Comparison of ENCODE assay signal across 16 cellular contexts in genomic region chr3:15645246-15645645, GRCh38. TPM values are rescaled to one million over a fixed set of nuclear protein-coding genes. Genes with fewer than 3 reads are reported as not detected.
DNase-seq lines count a peak whose midpoint lies in the region; ATAC-seq and TF ChIP-seq lines count a peak whose summit lies in the region.
"Had no signal": no experiment of that assay in that cellular context is flagged by ENCODE, and none has a peak within 500 bp of the region (broad histone marks: within the 10 kb centered on the region; RNA-seq: fewer than 3 reads in every experiment).

No MANE protein-coding gene starts in this region.

- DNase-seq in SJCRH30 (no peak), foreskin keratinocyte (no peak), gastrocnemius medialis (no peak), activated gamma-delta T cell (lab: John Stamatoyannopoulos, UW) (no peak), NCI-H748 (lab: John Stamatoyannopoulos, UW; ENCODE audit: unreplicated experiment) (no peak)
- DNase-seq: activated B cell treated with CpG ODN at 0.5 μM for 24 hours; activated effector memory CD4-positive, alpha-beta T cell treated with Interleukin-2 at 50 U/mL for 16 hours; CD8-positive, alpha-beta memory T cell; left ventricle myocardium inferior; NCI-H146; posterior cingulate gyrus; Right ventricle myocardium superior; stimulated activated naive B cell treated with anti-CD40 and anti-IgM and Interleukin-4, amounts not matched to agents 10 μg/mL and 1 μg/mL and 100 μg/mL, for 72 hours had no signal

- no peak overlapping the region for H3K4me3 ChIP-seq in ACC112 (ENCODE audit: low read depth, low read length)
- no peak overlapping the region for H3K4me3 ChIP-seq in SJCRH30
- H3K4me3 ChIP-seq in gastrocnemius medialis, result no peak overlapping the region
- H3K4me3 ChIP-seq: left ventricle myocardium inferior had no signal

- H3K36me3 ChIP-seq in ACC112 (ENCODE audit: insufficient read depth, low read length) (0 out of 2 replicates have a peak, but pooled peaks cover 3% of the 10 kb centered on the region), SJCRH30 (no peaks in the 10 kb centered on the region), gastrocnemius medialis (peaks cover 0 to 3% of the 10 kb centered on the region in 2 donors)

- no peak for TF ChIP-seq POLR2A in gastrocnemius medialis (IDR thresholded peaks at IDR 0.05)

- in situ Hi-C loops in gastrocnemius medialis (cut with MboI; ENCODE audit: low sequenced_read_pairs in 4 of 4), result loop anchor here (25.0 kb wide), 2 partner anchors 392 to 592 kb away; no protein-coding TSS in a partner anchor

- TF ChIP-seq CTCF in foreskin keratinocyte (conservative IDR thresholded peaks at IDR 0.05) (no peak), gastrocnemius medialis (IDR thresholded peaks at IDR 0.05 in 4 of 5, conservative IDR thresholded peaks at IDR 0.05 in 1 of 5) (no peak)

- intact Hi-C loops in gastrocnemius medialis (cut with DNase I; ENCODE audit: low total_unique reads), result no loop called here

- ATAC-seq in foreskin keratinocyte (no peak), gastrocnemius medialis (no peak), HG03159 (IDR thresholded peaks at IDR 0.05; ENCODE audit: unreplicated experiment) (no peak), GM21528 (IDR thresholded peaks at IDR 0.05; ENCODE audit: low FRiP score, unreplicated experiment) (no peak)
- ATAC-seq: stimulated activated naive B cell treated with anti-CD40 and anti-IgM and Interleukin-4, amounts not matched to agents 10 μg/mL and 1 μg/mL and 100 μg/mL, for 72 hours had no signal

- no peaks in the 10 kb centered on the region for H3K79me2 ChIP-seq in ACC112 (ENCODE audit: control insufficient read depth, insufficient read depth, low read length, unreplicated experiment)

- H3K27ac ChIP-seq in ACC112 (ENCODE audit: low read depth, low read length) (peak overlapping the region; percentile 100), SJCRH30 (peak overlapping the region; percentile 89), foreskin keratinocyte (peak overlapping the region; percentile 54), gastrocnemius medialis (peak overlapping the region; percentile 74 to 80 (median 78))

- H3K4me1 ChIP-seq in ACC112 (ENCODE audit: control insufficient read depth, insufficient read depth, low read length, unreplicated experiment) (peaks cover 36% of the 10 kb centered on the region), SJCRH30 (peaks cover 35% of the 10 kb centered on the region), foreskin keratinocyte (peaks cover 32% of the 10 kb centered on the region), gastrocnemius medialis (peaks cover 32 to 37% of the 10 kb centered on the region in 2 donors)

- H3K9me3 ChIP-seq in SJCRH30 (replicated peaks), result no peaks in the 10 kb centered on the region
- H3K9me3 ChIP-seq in gastrocnemius medialis, result no peaks in the 10 kb centered on the region
- H3K9me3 ChIP-seq: left ventricle myocardium inferior had no signal

- no peak overlapping the region for H2AFZ ChIP-seq in ACC112 (ENCODE audit: low read length, unreplicated experiment)

- no peaks in the 10 kb centered on the region for H3K27me3 ChIP-seq in ACC112 (ENCODE audit: insufficient read depth, low read length)
- H3K27me3 ChIP-seq in SJCRH30, result no peaks in the 10 kb centered on the region
- no peaks in the 10 kb centered on the region for H3K27me3 ChIP-seq in foreskin keratinocyte
- no peaks in the 10 kb centered on the region for H3K27me3 ChIP-seq in gastrocnemius medialis

RNA-seq across cellular contexts. Expression of gene BTD, which starts 43.7 kb away (rescaled TPM):
- total RNA-seq in SJCRH30 (2014; rRNA removed; shearing (Covaris generic)), result 6.6 and 8.0 TPM in 2 replicates
- total RNA-seq in foreskin keratinocyte (5.0 and 10.9 TPM in 2 replicates), gastrocnemius medialis (10 to 100 TPM; 15.1 to 39.7 (median 26.0) TPM)
- polyA plus RNA-seq in foreskin keratinocyte, result 4.6 and 8.4 TPM in 2 replicates

RNA-seq across cellular contexts. Expression of gene HACL1, which starts 43.9 kb away (rescaled TPM):
- total RNA-seq in SJCRH30 (2014; rRNA removed; shearing (Covaris generic)), result 23.0 and 25.0 TPM in 2 replicates
- total RNA-seq in foreskin keratinocyte (16.3 and 18.4 TPM in 2 replicates), gastrocnemius medialis (10 to 100 TPM; 23.5 to 27.1 (median 24.5) TPM)
- 13.0 and 16.1 TPM in 2 replicates for polyA plus RNA-seq in foreskin keratinocyte
